ENCODE assay signal across 9 cellular contexts in the genomic region with DNA sequence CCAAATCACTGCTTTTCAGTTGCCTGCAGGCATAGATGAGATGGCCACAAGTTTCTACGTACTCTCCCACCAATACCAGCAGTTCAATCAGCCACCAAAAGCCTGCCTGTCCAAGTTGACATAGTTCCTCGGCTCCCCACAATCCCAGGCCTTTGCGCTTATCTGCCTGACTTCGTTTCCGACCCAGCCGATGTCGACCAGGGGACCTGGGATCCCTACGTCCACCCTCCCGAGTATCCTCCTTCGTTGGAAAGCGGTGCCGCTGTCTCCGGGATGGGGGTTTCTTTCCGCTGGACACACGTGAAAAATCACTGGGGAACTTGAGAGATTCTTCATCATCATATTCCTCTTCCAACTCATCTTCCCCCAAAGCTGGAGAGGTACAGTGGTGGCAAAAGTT. TPM values are rescaled to one million over a fixed set of nuclear protein-coding genes. Genes with fewer than 3 reads are reported as not detected.
A peak's percentile ranks its signal among the peaks of the same experiment; 100 is the strongest.
DNase-seq lines count a peak whose midpoint lies in the region; ATAC-seq and TF ChIP-seq lines count a peak whose summit lies in the region.
"Had no signal": no experiment of that assay in that cellular context is flagged by ENCODE, and none has a peak within 500 bp of the region (broad histone marks: within the 10 kb centered on the region; RNA-seq: fewer than 3 reads in every experiment).

No MANE protein-coding gene starts in this region.

- H3K9me3 ChIP-seq in MG63 (no peaks in the 10 kb centered on the region), neural progenitor cell (ENCODE audit: low read depth) (no peaks in the 10 kb centered on the region)

- peak overlapping the region; percentile 87 for H3K4me2 ChIP-seq in neural progenitor cell

- BruUV-seq in Calu3 (replicated peaks; lab: Mats Ljungman, UMichigan): TSS peak; percentile 56

- H2AFZ ChIP-seq in neural progenitor cell (replicated peaks): no peak overlapping the region

- H3K4me1 Mint-ChIP-seq in Calu3 (ENCODE audit: low read depth, unreplicated experiment): peaks cover 46% of the 10 kb centered on the region
- H3K4me1 Mint-ChIP-seq in central memory CD8-positive, alpha-beta T cell: peaks cover 66% of the 10 kb centered on the region
- peaks cover 39% of the 10 kb centered on the region for H3K4me1 Mint-ChIP-seq in neural progenitor cell

- H3K4me3 ChIP-seq in MG63: peak overlapping the region; percentile 64
- peak overlapping the region; percentile 12 for H3K4me3 ChIP-seq in neural progenitor cell

- H3K36me3 Mint-ChIP-seq in Calu3 (ENCODE audit: insufficient read depth, unreplicated experiment): peaks cover 56% of the 10 kb centered on the region
- peaks cover 26% of the 10 kb centered on the region for H3K36me3 Mint-ChIP-seq in central memory CD8-positive, alpha-beta T cell (ENCODE audit: insufficient read depth)
- H3K36me3 Mint-ChIP-seq in neural progenitor cell: peaks cover 11% of the 10 kb centered on the region

- H3K27ac ChIP-seq in neural progenitor cell: peak overlapping the region; percentile 35

- H3K4me3 Mint-ChIP-seq in Calu3 (ENCODE audit: low read depth, unreplicated experiment) (peak overlapping the region; percentile 91), neural progenitor cell (peak overlapping the region; percentile 99)
- H3K4me3 Mint-ChIP-seq in central memory CD8-positive, alpha-beta T cell: peak overlapping the region; percentile 95

- H4K20me1 ChIP-seq in neural progenitor cell (ENCODE audit: low read depth): no peaks in the 10 kb centered on the region

- H3K9me3 Mint-ChIP-seq in Calu3 (ENCODE audit: low read depth, unreplicated experiment) (no peaks in the 10 kb centered on the region), neural progenitor cell (no peaks in the 10 kb centered on the region)
- H3K9me3 Mint-ChIP-seq in central memory CD8-positive, alpha-beta T cell: no peaks in the 10 kb centered on the region

- H3K27me3 ChIP-seq in MG63 (no peaks in the 10 kb centered on the region), neural progenitor cell (no peaks in the 10 kb centered on the region)

- CTCF ChIA-PET in Calu3 (lab: Charles Lee): interaction anchor here (1.5 kb wide), 1 partner anchor 10 kb away, joined by 4 read pairs; the partner anchor contains the start of genes ORMDL2 and SARNP

- no peak for DNase-seq in Calu3
- no peak for DNase-seq in MG63
- no peak for DNase-seq in central memory CD8-positive, alpha-beta T cell (ENCODE audit: low spot score in 2 of 2)
- no peak for DNase-seq in neural progenitor cell (ENCODE audit: low spot score)
- DNase-seq in cerebellum (ENCODE audit: low spot score): no peak
- DNase-seq in T-helper 9 cell: no peak
- DNase-seq: NCI-H1092 had no signal

- H3K36me3 ChIP-seq in MG63: peaks cover 35% of the 10 kb centered on the region
- peaks cover 1% of the 10 kb centered on the region for H3K36me3 ChIP-seq in neural progenitor cell

- no peaks in the 10 kb centered on the region for H3K27me3 Mint-ChIP-seq in Calu3 (ENCODE audit: unreplicated experiment)
- H3K27me3 Mint-ChIP-seq in central memory CD8-positive, alpha-beta T cell: no peaks in the 10 kb centered on the region
- peaks cover 6% of the 10 kb centered on the region for H3K27me3 Mint-ChIP-seq in neural progenitor cell (ENCODE audit: insufficient read depth, low read depth)

- TF ChIP-seq CTCF in Calu3 (IDR thresholded peaks at IDR 0.05; ENCODE audit: unreplicated experiment) (no peak), neural progenitor cell (IDR thresholded peaks at IDR 0.05) (no peak)

- ATAC-seq in central memory CD8-positive, alpha-beta T cell (replicated peaks; ENCODE audit: extremely low read depth, poor library complexity, severe bottlenecking): no peak
- no peak for ATAC-seq in HG03432 (IDR thresholded peaks at IDR 0.05; ENCODE audit: unreplicated experiment)
- no peak for ATAC-seq in HG02973 (IDR thresholded peaks at IDR 0.05; ENCODE audit: unreplicated experiment)

- peak overlapping the region; percentile 18 for H3K9ac ChIP-seq in neural progenitor cell

- H3F3A ChIP-seq in neural progenitor cell (ENCODE audit: low read depth): peaks cover 46% of the 10 kb centered on the region

- peaks cover 25% of the 10 kb centered on the region for H3K4me1 ChIP-seq in neural progenitor cell

- peaks cover 77% of the 10 kb centered on the region for H3K79me2 ChIP-seq in neural progenitor cell (ENCODE audit: low read depth)

- H3K27ac Mint-ChIP-seq in Calu3 (ENCODE audit: unreplicated experiment) (peak overlapping the region; percentile 84), neural progenitor cell (no peak overlapping the region)
- H3K27ac Mint-ChIP-seq in central memory CD8-positive, alpha-beta T cell (ENCODE audit: low read depth): no peak overlapping the region

- intact Hi-C loops in Calu3 (cut with micrococcal nuclease; ENCODE audit: unreplicated experiment): loop anchor here (2.0 to 5.0 kb wide), 2 partner anchors 79 to 99 kb away; partner anchors contain the start of gene PYM1

RNA-seq across cellular contexts. Expression of gene DNAJC14, which starts 1.6 kb away (rescaled TPM):
- total RNA-seq in Calu3 (2022) (39.0 and 44.3 TPM in 2 replicates), neural progenitor cell (ENCODE audit: low replicate concordance) (29.9 and 39.9 TPM in 2 replicates), cerebellum (23.0 TPM)
- total RNA-seq in MG63 (2014; rRNA removed; shearing (Covaris generic); ENCODE audit: low replicate concordance): 46.6 and 49.9 TPM in 2 replicates

RNA-seq across cellular contexts. Expression of gene ORMDL2, which starts 10.0 kb away (rescaled TPM):
- 93.6 and 95.4 TPM in 2 replicates for total RNA-seq in Calu3 (2022)
- 8.0 and 12.0 TPM in 2 replicates for total RNA-seq in MG63 (2014; rRNA removed; shearing (Covaris generic); ENCODE audit: low replicate concordance)
- 12.5 and 16.0 TPM in 2 replicates for total RNA-seq in neural progenitor cell (ENCODE audit: low replicate concordance)
- 8.3 TPM for total RNA-seq in cerebellum

RNA-seq across cellular contexts. Expression of gene SARNP, which starts 10.3 kb away (rescaled TPM):
- total RNA-seq in Calu3 (2022) (64.4 and 73.8 TPM in 2 replicates), neural progenitor cell (ENCODE audit: low replicate concordance) (166 and 266 TPM in 2 replicates), cerebellum (52.0 TPM)
- 142 and 228 TPM in 2 replicates for total RNA-seq in MG63 (2014; rRNA removed; shearing (Covaris generic); ENCODE audit: low replicate concordance)

RNA-seq across cellular contexts. Expression of gene MMP19, which starts 14.9 kb away (rescaled TPM):
- total RNA-seq in Calu3 (2022): not detected in 2 replicates
- not detected in 2 replicates for total RNA-seq in MG63 (2014; rRNA removed; shearing (Covaris generic); ENCODE audit: low replicate concordance)
- 0.13 and 0.28 TPM in 2 replicates for total RNA-seq in neural progenitor cell (ENCODE audit: low replicate concordance)
- 0.18 TPM for total RNA-seq in cerebellum
